ENCODE assay signal across 9 cellular contexts in genomic region chr1:38941527-38942019, GRCh38. TPM values are rescaled to one million over a fixed set of nuclear protein-coding genes. Genes with fewer than 3 reads are reported as not detected.
DNase-seq lines count a peak whose midpoint lies in the region; ATAC-seq and TF ChIP-seq lines count a peak whose summit lies in the region.
"Had no signal": no experiment of that assay in that cellular context is flagged by ENCODE, and none has a peak within 500 bp of the region (broad histone marks: within the 10 kb centered on the region; RNA-seq: fewer than 3 reads in every experiment).

RHBDL2 (minus strand) TSS chr1:38941830; CDS start chr1:38919212, 22,618 bp downstream.

- H3K14ac ChIP-seq in H9 (ENCODE audit: insufficient read depth, low read length) = peak within 1 kb of the TSS; percentile 49; the same call in 1 of the 2 replicates

- H3K27ac Mint-ChIP-seq in H9 = peak within 1 kb of the TSS in 2 of 3 experiments; percentile 68 to 78; a peak in 4 of 7 replicates
- peak within 1 kb of the TSS; percentile 60 for H3K27ac Mint-ChIP-seq in MCF 10A (ENCODE audit: low read depth, unreplicated experiment)
- no peak within 1 kb of the TSS for H3K27ac Mint-ChIP-seq in natural killer cell
- H3K27ac Mint-ChIP-seq in CD4-positive, alpha-beta T cell = no peak within 1 kb of the TSS

- H2AK5ac ChIP-seq in H9 (ENCODE audit: insufficient read length, low read length) = no peak within 1 kb of the TSS

- peaks cover 12 to 16% of the 10 kb centered on the region in 2 experiments for H3K4me1 Mint-ChIP-seq in H9
- H3K4me1 Mint-ChIP-seq in MCF 10A (ENCODE audit: insufficient read depth, unreplicated experiment) = peaks cover 15% of the 10 kb centered on the region
- no peaks in the 10 kb centered on the region for H3K4me1 Mint-ChIP-seq in natural killer cell
- H3K4me1 Mint-ChIP-seq in CD4-positive, alpha-beta T cell (ENCODE audit: low read depth) = no peaks in the 10 kb centered on the region

- DNase-seq in H9 (peak; percentile 29), MCF 10A (ENCODE audit: unreplicated experiment) (peak; percentile 84), iPS-NIHi11 (ENCODE audit: low spot score) (peak; percentile 74), spleen (no peak), natural killer cell (no peak), SK-N-DZ (ENCODE audit: low spot score) (no peak)
- DNase-seq in CD4-positive, alpha-beta T cell = no peak
- DNase-seq in activated CD4-positive, alpha-beta T cell treated with anti-CD3 and anti-CD28 coated beads for 1 hour = no peak
- DNase-seq: trophoblast cell had no signal

- POLR2A ChIA-PET in MCF 10A (lab: Yijun Ruan, JAX) = interaction anchor here (0.6 to 2.1 kb wide), 7 partner anchors 10 to 91 kb away, joined by 3 to 8 read pairs (median 4); partner anchors contain the start of genes MYCBP, NDUFS5 and RRAGC
- POLR2A ChIA-PET in CD4-positive, alpha-beta T cell (lab: Charles Lee) = no interaction called here

- no peaks in the 10 kb centered on the region for H4K20me1 ChIP-seq in H9 (ENCODE audit: control insufficient read depth, insufficient read depth, insufficient read length)

- H3K79me2 ChIP-seq in H9 (ENCODE audit: insufficient read depth, low read length) = no peaks in the 10 kb centered on the region

- no peak within 1 kb of the TSS for H2BK5ac ChIP-seq in H9 (ENCODE audit: insufficient read length, low read length)

- H3K4me3 Mint-ChIP-seq in H9 (no peak within 1 kb of the TSS), MCF 10A (ENCODE audit: unreplicated experiment) (peak within 1 kb of the TSS; percentile 91), natural killer cell (no peak within 1 kb of the TSS)
- no peak within 1 kb of the TSS for H3K4me3 Mint-ChIP-seq in CD4-positive, alpha-beta T cell

- H3K27ac ChIP-seq in H9 (ENCODE audit: insufficient read length, low read depth, low read length) (no peak within 1 kb of the TSS), spleen (peak within 1 kb of the TSS in 1 of 8 donors; percentile 19)
- no peak within 1 kb of the TSS for H3K27ac ChIP-seq in CD4-positive, alpha-beta T cell (ENCODE audit: low read depth, low read length)

- no peak within 1 kb of the TSS for H3K4ac ChIP-seq in H9 (ENCODE audit: low read depth, low read length)

- no CpG with 5 or more reads among the region's 14 CpGs for WGBS in H9 (ENCODE audit: extremely low coverage, insufficient read length, low lambda C conversion rate)
- 48 to 77% (median 63%) methylated on average over 12 to 14 of the region's 14 CpGs for WGBS in spleen, 5 donors

- peak within 1 kb of the TSS; percentile 18 for H3K18ac ChIP-seq in H9 (ENCODE audit: insufficient read length, low read depth, low read length)

- no peak within 1 kb of the TSS for H3K9ac ChIP-seq in H9 (ENCODE audit: extremely low read depth, insufficient read length, low read length)

- no TSS peak for BruUV-seq in MCF 10A (replicated peaks; lab: Mats Ljungman, UMichigan)

- no peak within 1 kb of the TSS for H2BK20ac ChIP-seq in H9 (ENCODE audit: low read depth, low read length, poor library complexity, severe bottlenecking)

- no peaks in the 10 kb centered on the region for H3K23me2 ChIP-seq in H9 (ENCODE audit: insufficient read length, low read depth, low read length, poor library complexity, severe bottlenecking)

- H3K27me3 Mint-ChIP-seq in H9 (ENCODE audit: low read depth) = peaks cover 5% of the 10 kb centered on the region; the same call in 1 of the 2 replicates
- H3K27me3 Mint-ChIP-seq in MCF 10A (ENCODE audit: insufficient read depth, unreplicated experiment) = no peaks in the 10 kb centered on the region
- H3K27me3 Mint-ChIP-seq in natural killer cell (ENCODE audit: low read depth in 2 of 2) = peaks cover 0 to 10% of the 10 kb centered on the region in 2 donors
- H3K27me3 Mint-ChIP-seq in CD4-positive, alpha-beta T cell = no peaks in the 10 kb centered on the region

- TF ChIP-seq CTCF in H9 (conservative IDR thresholded peaks at IDR 0.05) = no peak
- TF ChIP-seq CTCF in MCF 10A (IDR thresholded peaks at IDR 0.05; ENCODE audit: unreplicated experiment) = no peak
- TF ChIP-seq CTCF in spleen (IDR thresholded peaks at IDR 0.05 in 8 of 11, conservative IDR thresholded peaks at IDR 0.05 in 3 of 11) = no peak
- no peak for TF ChIP-seq CTCF in natural killer cell (IDR thresholded peaks at IDR 0.05)
- no peak for TF ChIP-seq CTCF in CD4-positive, alpha-beta T cell (IDR thresholded peaks at IDR 0.05)

- no peak within 1 kb of the TSS for H2BK12ac ChIP-seq in H9 (ENCODE audit: insufficient read length, low read depth, low read length)

- ATAC-seq in natural killer cell = no peak
- no peak for ATAC-seq in CD4-positive, alpha-beta T cell (ENCODE audit: poor library complexity)

- no peak within 1 kb of the TSS for H4K91ac ChIP-seq in H9 (ENCODE audit: insufficient read length, low read depth, low read length)

- no peaks in the 10 kb centered on the region for H3K4me1 ChIP-seq in H9 (ENCODE audit: insufficient read depth, low read length)
- peaks cover 0 to 7% (median 0%) of the 10 kb centered on the region in 6 donors for H3K4me1 ChIP-seq in spleen

- CTCF ChIA-PET in MCF 10A (lab: Yijun Ruan, JAX) = interaction anchor here (0.8 to 1.0 kb wide), 2 partner anchors 20 to 30 kb away, joined by 3 read pairs; no protein-coding TSS in a partner anchor
- CTCF ChIA-PET in CD4-positive, alpha-beta T cell (lab: Charles Lee) = no interaction called here

- no peak within 1 kb of the TSS for H3K4me2 ChIP-seq in H9 (ENCODE audit: insufficient read depth, insufficient read length, low read length)

- no peak within 1 kb of the TSS for H4K5ac ChIP-seq in H9 (ENCODE audit: insufficient read length, low read depth, low read length)

- no peak within 1 kb of the TSS for H2BK120ac ChIP-seq in H9 (ENCODE audit: low read depth, low read length, poor library complexity, severe bottlenecking)

- TF ChIP-seq POLR2A in spleen (IDR thresholded peaks at IDR 0.05) = no peak

- no peaks in the 10 kb centered on the region for H3K79me1 ChIP-seq in H9 (ENCODE audit: insufficient read depth, low read depth, low read length, poor library complexity, severe bottlenecking)

- no peaks in the 10 kb centered on the region for H3K36me3 Mint-ChIP-seq in H9 (ENCODE audit: insufficient read depth in 1 of 3, low read depth in 3 of 3)
- H3K36me3 Mint-ChIP-seq in MCF 10A (ENCODE audit: insufficient read depth, unreplicated experiment) = peaks cover 6% of the 10 kb centered on the region
- no peaks in the 10 kb centered on the region for H3K36me3 Mint-ChIP-seq in natural killer cell
- no peaks in the 10 kb centered on the region for H3K36me3 Mint-ChIP-seq in CD4-positive, alpha-beta T cell (ENCODE audit: low read depth)

- H3K56ac ChIP-seq in H9 (ENCODE audit: insufficient read length, low read depth, low read length) = no peak within 1 kb of the TSS

- no peak within 1 kb of the TSS for H2BK15ac ChIP-seq in H9 (ENCODE audit: low read depth, low read length)

- no peak within 1 kb of the TSS for H3K23ac ChIP-seq in H9 (ENCODE audit: insufficient read length, low read depth, low read length)

- no peak within 1 kb of the TSS for H3T11ph ChIP-seq in H9 (ENCODE audit: low read length)

- H4K8ac ChIP-seq in H9 (replicated peaks; ENCODE audit: insufficient read length, low read depth, low read length) = no peak within 1 kb of the TSS

- no peak within 1 kb of the TSS for H2AFZ ChIP-seq in H9 (ENCODE audit: low read length)

- H3K27me3 ChIP-seq in H9 (ENCODE audit: insufficient read depth, low read length) (no peaks in the 10 kb centered on the region), spleen (replicated peaks in 1 of 7) (no peaks in the 10 kb centered on the region)
- H3K27me3 ChIP-seq in CD4-positive, alpha-beta T cell (ENCODE audit: control insufficient read depth, insufficient read depth, low read length) = no peaks in the 10 kb centered on the region

- H3K36me3 ChIP-seq in spleen = no peaks in the 10 kb centered on the region

- H3K9me3 Mint-ChIP-seq in H9 (peaks cover under 1 to 1% of the 10 kb centered on the region in 2 experiments; a peak in 1 of 5 replicates), MCF 10A (ENCODE audit: unreplicated experiment) (no peaks in the 10 kb centered on the region), natural killer cell (no peaks in the 10 kb centered on the region)
- H3K9me3 Mint-ChIP-seq in CD4-positive, alpha-beta T cell = no peaks in the 10 kb centered on the region

- intact Hi-C loops in MCF 10A (cut with micrococcal nuclease) = loop anchor here (1.0 to 5.0 kb wide), 2 partner anchors 68 to 86 kb away; partner anchors contain the start of genes MYCBP and NDUFS5
- intact Hi-C loops in spleen (cut with DNase I; ENCODE audit: low total_unique reads) = no loop called here
- intact Hi-C loops in natural killer cell (cut with micrococcal nuclease) = no loop called here
- intact Hi-C loops in CD4-positive, alpha-beta T cell (cut with DNase I, micrococcal nuclease) = no loop called here

- peak within 1 kb of the TSS in 6 of 8 donors; percentile 15 to 65 (median 33) for H3K4me3 ChIP-seq in spleen

- H3K9me3 ChIP-seq in H9 (ENCODE audit: control insufficient read depth, low read depth, low read length) = no peaks in the 10 kb centered on the region
- H3K9me3 ChIP-seq in spleen = no peaks in the 10 kb centered on the region
- no peaks in the 10 kb centered on the region for H3K9me3 ChIP-seq in CD4-positive, alpha-beta T cell (ENCODE audit: control insufficient read depth, low read length)

RNA-seq across cellular contexts. Expression of gene RHBDL2, which starts in this region (rescaled TPM):
- total RNA-seq in H9 (2021) (0.15 TPM in 1 of 2 replicates, not detected in the other), MCF 10A (2022) (0.30 and 0.52 TPM in 2 replicates), spleen (1 to 10 TPM in 2 of 7 donors, under 1 TPM in 1, not detected in 4; 0.25 to 1.9 (median 1.2) TPM), natural killer cell (not detected)
- under 1 TPM; 0.07 to 0.38 (median 0.10) TPM for polyA plus RNA-seq in spleen
- not detected for total RNA-seq in CD4-positive, alpha-beta T cell
- 0.24 and 2.2 TPM in 2 replicates for polyA plus RNA-seq in SK-N-DZ (2014; cell fraction: cytosol; rRNA removed)
- 0.54 and 0.90 TPM in 2 replicates for polyA plus RNA-seq in SK-N-DZ (2014; cell fraction: nucleus; rRNA removed)

Comparison
In these comparisons a context has a peak if more than half of its experiments do, and no peak if none do; other contexts are left out.
1. Peak in DNase-seq in H9; RNA of the gene not detected or under 1 TPM.
2. Peak in DNase-seq in MCF 10A; RNA of the gene not detected or under 1 TPM.
3. H3K27ac Mint-ChIP-seq: peak in H9 (2 of 3) and MCF 10A (single experiment); none in natural killer cell (0 of 2) and CD4-positive, alpha-beta T cell (single experiment).